32 cellular contexts compared by ENCODE assay signal in genomic region chr12:115412821-115413220, GRCh38.
"Had no signal": no experiment of that assay in that cellular context is flagged by ENCODE, and none has a peak within 500 bp of the region (broad histone marks: within the 10 kb centered on the region; RNA-seq: fewer than 3 reads in every experiment).

No MANE protein-coding gene starts in this region.

- ATAC-seq: left colon; left lung; lower lobe of right lung; naive thymus-derived CD8-positive, alpha-beta T cell; pancreas; right cardiac atrium; sciatic nerve; stimulated activated memory B cell treated with anti-CD40 and anti-IgM and Interleukin-4, amounts not matched to agents 10 μg/mL and 1 μg/mL and 100 μg/mL, for 72 hours; stimulated activated naive CD8-positive, alpha-beta T cell treated with anti-CD3 and anti-CD28 coated beads, Interleukin-15, amount 100 ng/mL, for 72 hours had no signal

- FAIRE-seq: islet of Langerhans, kidney, pancreas had no signal

- H3K36me3 ChIP-seq: left lung, lower lobe of right lung, pancreas, prostate gland, tibial nerve, uterus had no signal

- H3K36me3 Mint-ChIP-seq: immature natural killer cell; naive thymus-derived CD8-positive, alpha-beta T cell; stimulated activated memory B cell treated with anti-CD40 and anti-IgM and Interleukin-4, amounts not matched to agents 10 μg/mL and 1 μg/mL and 100 μg/mL, for 72 hours; type B pancreatic cell had no signal

- H3K4me3 ChIP-seq: left lung, lower lobe of right lung, pancreas, prostate gland, smooth muscle cell, tibial nerve, uterus had no signal

- H3K27ac Mint-ChIP-seq: immature natural killer cell; mesothelial cell of epicardium; naive thymus-derived CD8-positive, alpha-beta T cell; stimulated activated memory B cell treated with anti-CD40 and anti-IgM and Interleukin-4, amounts not matched to agents 10 μg/mL and 1 μg/mL and 100 μg/mL, for 72 hours; stimulated activated naive CD8-positive, alpha-beta T cell treated with anti-CD3 and anti-CD28 coated beads, Interleukin-15, amount 100 ng/mL, for 72 hours; type B pancreatic cell had no signal

- DNase-seq: hippocampal formation; immature natural killer cell; kidney; left colon; left lung; lower lobe of right lung; mammary epithelial cell; mesenchymal stem cell; naive thymus-derived CD8-positive, alpha-beta T cell; nucleus accumbens; pancreas; posterior cingulate gyrus; retina; right cardiac atrium; stimulated activated CD4-positive, alpha-beta T cell treated with anti-CD3 and anti-CD28 coated beads, Interleukin-1b, Interleukin-23, amount 100 ng/mL, for 48 hours; stimulated activated CD4-positive, alpha-beta T cell treated with anti-CD3 and anti-CD28 coated beads, Interleukin-2, amount 100 ng/mL, for 48 hours; stimulated activated CD4-positive, alpha-beta T cell treated with anti-CD3 and anti-CD28 coated beads, Interleukin-4, amount 100 ng/mL, for 4 hours; stimulated activated CD8-positive, alpha-beta memory T cell treated with anti-CD3 and anti-CD28 coated beads, Interleukin-4, amount 100 ng/mL, for 48 hours; stimulated activated naive CD4-positive, alpha-beta T cell treated with Interleukin-2 at 50 U/mL for 16 hours; stimulated activated naive CD8-positive, alpha-beta T cell treated with anti-CD3 and anti-CD28 coated beads, Interleukin-15, amount 100 ng/mL, for 72 hours; substantia nigra; uterus had no signal

- H3K9me3 ChIP-seq: lower lobe of right lung, pancreas, prostate gland, uterus had no signal

- H3K27me3 Mint-ChIP-seq: stimulated activated memory B cell treated with anti-CD40 and anti-IgM and Interleukin-4, amounts not matched to agents 10 μg/mL and 1 μg/mL and 100 μg/mL, for 72 hours; stimulated activated naive CD8-positive, alpha-beta T cell treated with anti-CD3 and anti-CD28 coated beads, Interleukin-15, amount 100 ng/mL, for 72 hours; type B pancreatic cell had no signal

- H3K4me1 Mint-ChIP-seq: immature natural killer cell; naive thymus-derived CD8-positive, alpha-beta T cell; stimulated activated memory B cell treated with anti-CD40 and anti-IgM and Interleukin-4, amounts not matched to agents 10 μg/mL and 1 μg/mL and 100 μg/mL, for 72 hours; stimulated activated naive CD8-positive, alpha-beta T cell treated with anti-CD3 and anti-CD28 coated beads, Interleukin-15, amount 100 ng/mL, for 72 hours had no signal

- H3K4me3 Mint-ChIP-seq: immature natural killer cell; mesothelial cell of epicardium; naive thymus-derived CD8-positive, alpha-beta T cell; nephron; neural crest cell; stimulated activated memory B cell treated with anti-CD40 and anti-IgM and Interleukin-4, amounts not matched to agents 10 μg/mL and 1 μg/mL and 100 μg/mL, for 72 hours; stimulated activated naive CD8-positive, alpha-beta T cell treated with anti-CD3 and anti-CD28 coated beads, Interleukin-15, amount 100 ng/mL, for 72 hours; type B pancreatic cell had no signal

- H3K4me1 ChIP-seq: left lung, lower lobe of right lung, pancreas, prostate gland, tibial nerve, uterus had no signal

- H3K27me3 ChIP-seq: left lung, pancreas, tibial nerve, uterus had no signal

- H3K9me3 Mint-ChIP-seq: neural crest cell, type B pancreatic cell had no signal

- H3K27ac ChIP-seq: left lung, lower lobe of right lung, pancreas, prostate gland, tibial nerve, uterus had no signal

- H3K4me2 ChIP-seq: smooth muscle cell had no signal
